In the genomic region with DNA sequence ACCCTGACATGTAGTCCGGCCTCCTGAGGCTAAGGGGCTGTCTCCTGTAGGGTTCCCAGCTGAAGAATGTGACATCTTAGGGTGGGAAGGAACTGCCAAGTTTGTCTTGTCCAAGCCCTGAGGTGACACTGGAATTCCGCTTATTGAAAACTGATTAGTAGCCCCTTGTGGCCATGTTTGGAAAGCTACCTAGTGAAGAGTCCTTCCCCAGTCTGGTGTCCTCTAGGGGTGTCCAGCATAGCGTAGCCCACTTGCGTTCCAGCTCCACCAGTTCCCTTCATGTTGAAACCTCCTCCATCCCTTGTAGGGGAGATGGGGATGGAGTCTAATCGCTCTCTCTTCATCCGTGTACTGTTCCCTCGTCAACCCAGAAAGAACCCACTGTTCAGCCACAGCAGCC, we compare ENCODE assay signal across 23 cellular contexts.
"Had no signal": no experiment of that assay in that cellular context is flagged by ENCODE, and none has a peak within 500 bp of the region (broad histone marks: within the 10 kb centered on the region; RNA-seq: fewer than 3 reads in every experiment).

No MANE protein-coding gene starts in this region.

- H3K9ac ChIP-seq: parathyroid adenoma had no signal

- H3K9me3 Mint-ChIP-seq: naive B cell, nephron had no signal

- H3K27ac ChIP-seq: dorsolateral prefrontal cortex, gastrocnemius medialis, heart right ventricle, parathyroid adenoma, psoas muscle, sigmoid colon, skin epidermis, suprapubic skin, tibial artery, upper lobe of left lung, vagina had no signal

- H3K36me3 Mint-ChIP-seq: naive B cell had no signal

- H3K4me3 Mint-ChIP-seq: naive B cell, nephron had no signal

- H3K4me3 ChIP-seq: dorsolateral prefrontal cortex, gastrocnemius medialis, heart right ventricle, psoas muscle, sigmoid colon, skin epidermis, suprapubic skin, tibial artery, upper lobe of left lung, vagina had no signal

- H3K4me1 Mint-ChIP-seq: naive B cell had no signal

- H3K36me3 ChIP-seq: gastrocnemius medialis, heart right ventricle, sigmoid colon, suprapubic skin, tibial artery, upper lobe of left lung, vagina had no signal

- H3K4me1 ChIP-seq: gastrocnemius medialis, heart right ventricle, parathyroid adenoma, psoas muscle, suprapubic skin, tibial artery, vagina had no signal

- H3K9me3 ChIP-seq: gastrocnemius medialis, heart right ventricle, psoas muscle, sigmoid colon, suprapubic skin, tibial artery, upper lobe of left lung, vagina had no signal

- DNase-seq: cortex of kidney; dorsolateral prefrontal cortex; effector CD8-positive, alpha-beta T cell; gastrocnemius medialis; heart right ventricle; hypothalamus; kidney glomerular epithelial cell; mesendoderm; naive B cell; psoas muscle; retina; sigmoid colon; stimulated activated naive CD4-positive, alpha-beta T cell treated with Interleukin-2 at 50 U/mL for 16 hours; tibial artery; upper lobe of left lung had no signal

- H3K79me2 ChIP-seq: parathyroid adenoma had no signal

- H2AFZ ChIP-seq: parathyroid adenoma had no signal

- ATAC-seq: esophagus mucosa, gastrocnemius medialis, heart right ventricle, psoas muscle had no signal

- FAIRE-seq: endometrium, islet of Langerhans had no signal

- H3K27ac Mint-ChIP-seq: naive B cell, nephron had no signal

- H3K27me3 ChIP-seq: dorsolateral prefrontal cortex, sigmoid colon, suprapubic skin, tibial artery, upper lobe of left lung, vagina had no signal
